ENCODE assay signal across 8 cellular contexts in genomic region chr14:64541261-64541970, GRCh38.
DNase-seq lines count a peak whose midpoint lies in the region; TF ChIP-seq lines count a peak whose summit lies in the region.

No MANE protein-coding gene starts in this region.

- peaks cover 19% of the 10 kb centered on the region for H3K36me3 Mint-ChIP-seq in nephron progenitor cell (ENCODE audit: low read depth)

- H3K4me1 Mint-ChIP-seq in nephron progenitor cell: peaks cover 21% of the 10 kb centered on the region

- H3K4me3 Mint-ChIP-seq in nephron progenitor cell: no peak overlapping the region

- H3K27me3 ChIP-seq in iPS-15b (ENCODE audit: control insufficient read depth, insufficient read depth, low read length) (no peaks in the 10 kb centered on the region), stomach smooth muscle (ENCODE audit: control insufficient read depth in 1 of 2, insufficient read depth in 2 of 2, low read length in 2 of 2) (no peaks in the 10 kb centered on the region)

- H3K4me3 ChIP-seq in iPS-15b (ENCODE audit: low read depth, low read length): peak overlapping the region; percentile 78
- peak overlapping the region; percentile 81 for H3K4me3 ChIP-seq in stomach smooth muscle (ENCODE audit: low read length in 2 of 2)

- H3K27me3 Mint-ChIP-seq in nephron progenitor cell (ENCODE audit: low read depth, poor library complexity): peaks cover 6% of the 10 kb centered on the region

- H3K4me1 ChIP-seq in iPS-15b (ENCODE audit: control insufficient read depth, insufficient read depth, low read length) (peaks cover 6% of the 10 kb centered on the region), stomach smooth muscle (ENCODE audit: control insufficient read depth, insufficient read depth, low read length) (peaks cover 18% of the 10 kb centered on the region)

- peaks cover 37% of the 10 kb centered on the region for H3K9me3 Mint-ChIP-seq in nephron progenitor cell

- TF ChIP-seq CTCF in nephron progenitor cell (IDR thresholded peaks at IDR 0.05): no peak

- peak overlapping the region; percentile 47 for H3K9ac ChIP-seq in iPS-15b (ENCODE audit: low read depth, low read length)
- H3K9ac ChIP-seq in stomach smooth muscle (ENCODE audit: low read length in 2 of 2): peak overlapping the region in 1 of 2 donors; percentile 53

- peaks cover 4% of the 10 kb centered on the region for H3K9me3 ChIP-seq in iPS-15b (ENCODE audit: control insufficient read depth, insufficient read depth, low read length)
- H3K9me3 ChIP-seq in stomach smooth muscle (ENCODE audit: control insufficient read depth in 2 of 2, low read length in 2 of 2): no peaks in the 10 kb centered on the region

- H3K36me3 ChIP-seq in iPS-15b (ENCODE audit: control insufficient read depth, insufficient read depth, low read length) (peaks cover 8% of the 10 kb centered on the region), stomach smooth muscle (ENCODE audit: control insufficient read depth in 2 of 2, insufficient read depth in 2 of 2, low read length in 2 of 2) (no peaks in the 10 kb centered on the region)

- peak; percentile 21 for DNase-seq in NCI-H748 (lab: John Stamatoyannopoulos, UW; ENCODE audit: unreplicated experiment)
- no peak for DNase-seq in NCI-H748 treated with DMSO at 0.1 percent for 48 hours (lab: John Stamatoyannopoulos, UW)
- DNase-seq in activated naive CD4-positive, alpha-beta T cell treated with anti-CD3 and anti-CD28 coated beads, Interleukin-2, amount 50 U/mL, for 16 hours: peak; percentile 14
- DNase-seq in nephron progenitor cell: no peak
- no peak for DNase-seq in NCI-H2107 treated with DMSO at 0.1 percent for 48 hours (lab: John Stamatoyannopoulos, UW; ENCODE audit: unreplicated experiment)
- DNase-seq in NCI-H2227 treated with DMSO at 0.1 percent for 48 hours (lab: John Stamatoyannopoulos, UW): no peak

- no peak overlapping the region for H3K27ac ChIP-seq in stomach smooth muscle (ENCODE audit: low read length)

- no peak overlapping the region for H3K27ac Mint-ChIP-seq in nephron progenitor cell

Comparison
In these comparisons a context has a peak if more than half of its experiments do, and no peak if none do; other contexts are left out.
1. DNase-seq: peak in NCI-H748 (single experiment) and activated naive CD4-positive, alpha-beta T cell treated with anti-CD3 and anti-CD28 coated beads, Interleukin-2, amount 50 U/mL, for 16 hours (single experiment); none in NCI-H748 treated with DMSO at 0.1 percent for 48 hours (single experiment), nephron progenitor cell (single experiment), NCI-H2107 treated with DMSO at 0.1 percent for 48 hours (single experiment) and NCI-H2227 treated with DMSO at 0.1 percent for 48 hours (single experiment).